In the genomic region with DNA sequence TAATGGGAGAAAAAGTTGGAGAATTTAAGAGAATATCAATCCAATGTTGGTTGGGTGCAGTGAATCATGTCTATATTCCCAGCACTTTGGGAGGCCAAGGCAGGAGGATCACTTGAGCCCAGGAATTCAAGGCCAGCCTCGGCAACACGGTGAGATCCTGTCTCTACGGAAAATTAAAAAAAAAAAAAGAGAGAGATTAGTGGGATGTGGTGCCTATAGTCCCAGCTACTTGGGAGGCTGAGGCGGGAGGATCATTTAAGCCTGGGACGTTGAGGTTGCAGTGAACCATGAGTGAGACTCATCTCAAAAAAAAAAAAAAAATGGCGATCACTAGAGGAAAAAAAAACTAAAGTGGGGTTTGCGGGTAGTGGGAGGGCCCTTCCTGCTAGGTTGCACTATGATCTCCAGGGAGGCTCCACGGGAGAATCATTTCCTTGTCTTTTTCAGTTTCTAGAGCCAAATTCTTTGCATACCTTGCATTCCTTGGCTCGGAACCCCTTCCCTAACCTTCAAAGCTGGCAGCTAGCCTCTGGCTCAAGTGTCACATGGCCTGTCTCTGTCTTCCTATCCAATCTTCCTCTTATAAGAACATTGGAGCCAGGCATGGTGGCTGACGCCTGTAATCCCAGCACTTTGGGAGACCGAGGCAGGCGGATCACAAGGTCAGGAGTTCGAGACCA, we compare ENCODE assay signal across 9 cellular contexts. TPM values are rescaled to one million over a fixed set of nuclear protein-coding genes. Genes with fewer than 3 reads are reported as not detected.
DNase-seq lines count a peak whose midpoint lies in the region; ATAC-seq, FAIRE-seq and TF ChIP-seq lines count a peak whose summit lies in the region.
"Had no signal": no experiment of that assay in that cellular context is flagged by ENCODE, and none has a peak within 500 bp of the region (broad histone marks: within the 10 kb centered on the region; RNA-seq: fewer than 3 reads in every experiment).

No MANE protein-coding gene starts in this region.

- in situ Hi-C loops in HepG2 (cut with HindIII; ENCODE audit: extremely low pct_ligation_motif_present, low pct_unique_long_range_greater_than_20kb), result no loop called here

- H3K27me3 ChIP-seq in A673 (replicated peaks; ENCODE audit: insufficient read depth, low read depth, low read length, poor library complexity) (no peaks in the 10 kb centered on the region), HepG2 (ENCODE audit: control insufficient read depth in 1 of 2, insufficient read depth in 2 of 2, low read length in 2 of 2) (no peaks in the 10 kb centered on the region), dorsolateral prefrontal cortex (no peaks in the 10 kb centered on the region)
- H3K27me3 ChIP-seq: stomach had no signal

- H3K27ac ChIP-seq in A673 (ENCODE audit: low read depth, low read length, poor library complexity, severe bottlenecking), result peak overlapping the region; percentile 62
- H3K27ac ChIP-seq in HepG2 (ENCODE audit: extremely low read length, insufficient read depth, low read length), result peak overlapping the region; percentile 65
- H3K27ac ChIP-seq in dorsolateral prefrontal cortex, result no peak overlapping the region
- H3K27ac ChIP-seq: stomach had no signal

- ATAC-seq in HepG2 (peak; percentile 80), GM18870 (IDR thresholded peaks at IDR 0.05; ENCODE audit: unreplicated experiment) (no peak), HG02588 (IDR thresholded peaks at IDR 0.05; ENCODE audit: unreplicated experiment) (no peak)

- no peak for TF ChIP-seq POLR2A in HepG2 (IDR thresholded peaks at IDR 0.05; ENCODE audit: insufficient read depth in 1 of 2, low read depth in 2 of 2, low read length in 2 of 2)

- peak overlapping the region; percentile 10; the same call in 1 of the 2 replicates for H3K4me2 ChIP-seq in HepG2 (ENCODE audit: low read depth, low read length)

- no peaks in the 10 kb centered on the region for H3K9me3 ChIP-seq in A673 (ENCODE audit: low read depth, low read length, poor library complexity, severe bottlenecking)
- H3K9me3 ChIP-seq in HepG2 (ENCODE audit: low read length), result no peaks in the 10 kb centered on the region
- H3K9me3 ChIP-seq: stomach had no signal

- FAIRE-seq in HepG2 (lab: Jason Lieb, UNC), result peak; percentile 96

- WGBS in HepG2 (ENCODE audit: low lambda C conversion rate), result 54% methylated on average over 13 of the region's 13 CpGs

- POLR2A ChIA-PET in A673 (lab: Charles Lee; ENCODE audit: low non-redundant PET), result no interaction called here
- POLR2A ChIA-PET in HepG2 (lab: Yijun Ruan, JAX), result interaction anchor here (0.9 kb wide), 1 partner anchor 28 kb away, joined by 3 read pairs; a partner anchor contains a TSS

- H4K20me1 ChIP-seq in HepG2 (ENCODE audit: insufficient read depth, low read length), result no peaks in the 10 kb centered on the region

- H3K4me1 ChIP-seq in A673 (ENCODE audit: insufficient read depth, low read length, poor library complexity, severe bottlenecking), result peaks cover 4% of the 10 kb centered on the region
- H3K4me1 ChIP-seq in HepG2 (ENCODE audit: insufficient read depth, low read length), result peaks cover 25% of the 10 kb centered on the region

- TF ChIP-seq EP300 in HepG2 (IDR thresholded peaks at IDR 0.05; ENCODE audit: low read depth in 2 of 2, low read length in 2 of 2) (peak in 1 of 2 experiments; percentile 54; a peak in 1 of 4 replicates), HepG2 (CRISPR knock-in tag; IDR thresholded peaks at IDR 0.05; ENCODE audit: borderline replicate concordance) (no peak)

- TF ChIP-seq CTCF in A673 (conservative IDR thresholded peaks at IDR 0.05; ENCODE audit: low read depth, low read length), result no peak
- TF ChIP-seq CTCF in HepG2 (CRISPR knock-in tag; IDR thresholded peaks at IDR 0.05), result no peak
- TF ChIP-seq CTCF in dorsolateral prefrontal cortex (IDR thresholded peaks at IDR 0.05 in 54 of 56, conservative IDR thresholded peaks at IDR 0.05 in 2 of 56; ENCODE audit: low read depth in 1 of 56, partially characterized antibody in 56 of 56), result no peak

- H3K4me3 ChIP-seq in A673 (ENCODE audit: low read depth, low read length, poor library complexity, severe bottlenecking) (no peak overlapping the region), HepG2 (replicated peaks in 1 of 3; ENCODE audit: insufficient read depth in 1 of 3, low read depth in 2 of 3, low read length in 3 of 3) (no peak overlapping the region), dorsolateral prefrontal cortex (no peak overlapping the region)
- H3K4me3 ChIP-seq: stomach had no signal

- CTCF ChIA-PET in A673 (lab: Charles Lee) (interaction anchor here (0.7 kb wide), 1 partner anchor 26 kb away, joined by 8 read pairs; no protein-coding TSS in a partner anchor), HepG2 (lab: Yijun Ruan, JAX; ENCODE audit: low intra/inter-chr PET ratio, low total read pairs) (no interaction called here)

- DNase-seq in A673 (ENCODE audit: low spot score) (peak; percentile 82), HuH-7.5 (ENCODE audit: low spot score) (peak; percentile 63), dermis microvascular lymphatic vessel endothelial cell (ENCODE audit: low read depth in 2 of 2) (peak; percentile 68 to 80), HepG2 (ENCODE audit: low spot score) (peak; percentile 91), dorsolateral prefrontal cortex (no peak)
- DNase-seq in activated effector memory CD4-positive, alpha-beta T cell treated with Interleukin-2 at 50 U/mL for 16 hours, result no peak
- DNase-seq: stomach had no signal

- no peak for TF ChIP-seq RAD21 in HepG2 (CRISPR knock-in tag; IDR thresholded peaks at IDR 0.05)

- peak overlapping the region; percentile 35; the same call in 1 of the 2 replicates for H3K9ac ChIP-seq in HepG2 (ENCODE audit: insufficient read depth, low read depth, low read length)

- H3K36me3 ChIP-seq in A673 (ENCODE audit: insufficient read depth, low read length, poor library complexity, severe bottlenecking) (no peaks in the 10 kb centered on the region), HepG2 (replicated peaks in 1 of 2; ENCODE audit: control insufficient read depth in 1 of 2, insufficient read depth in 2 of 2, low read length in 2 of 2) (no peaks in the 10 kb centered on the region)

- no peaks in the 10 kb centered on the region for H3K79me2 ChIP-seq in HepG2 (ENCODE audit: insufficient read depth, low read length)

- BruUV-seq in A673 (replicated peaks; lab: Mats Ljungman, UMichigan) (no TSS peak), HepG2 (replicated peaks; lab: Mats Ljungman, UMichigan) (no TSS peak)

- intact Hi-C loops in A673 (cut with micrococcal nuclease; ENCODE audit: unreplicated experiment), result no loop called here
- intact Hi-C loops in HepG2 (cut with micrococcal nuclease; ENCODE audit: unreplicated experiment), result no loop called here
- intact Hi-C loops in dorsolateral prefrontal cortex (cut with DNase I), result no loop called here

- H2AFZ ChIP-seq in HepG2 (ENCODE audit: low read length), result no peak overlapping the region

RNA-seq across cellular contexts. Expression of a gene that starts 5.8 kb away (rescaled TPM):
- total RNA-seq in A673 (2021) (51.6 and 59.2 TPM in 2 replicates), dermis microvascular lymphatic vessel endothelial cell (14.5 and 19.7 TPM in 2 replicates), HepG2 (2016; rRNA removed; fragmentation: Illumina TruSeq; extraction: Trizol) (20.5 and 25.4 TPM in 2 replicates), dorsolateral prefrontal cortex (10 to 100 TPM; 17.0 to 43.9 (median 26.6) TPM)
- total RNA-seq in HepG2 (2016; cell fraction: cytosol; rRNA removed; fragmentation: Illumina TruSeq; extraction: Trizol; ENCODE audit: low read depth), result 4.8 and 6.0 TPM in 2 replicates
- 17.4 and 24.0 TPM in 2 replicates for total RNA-seq in HepG2 (2016; cell fraction: insoluble cytoplasmic fraction; rRNA removed; fragmentation: Illumina TruSeq; extraction: Trizol)
- total RNA-seq in HepG2 (2016; cell fraction: membrane; rRNA removed; fragmentation: Illumina TruSeq; extraction: Trizol), result 10.7 and 11.8 TPM in 2 replicates
- total RNA-seq in HepG2 (2016; cell fraction: nucleus; rRNA removed; fragmentation: Illumina TruSeq; extraction: Trizol), result 18.4 and 26.1 TPM in 2 replicates
- polyA plus RNA-seq in HepG2 (2011; rRNA removed), result 49.2 and 63.4 TPM in 2 replicates
- 18.2 and 21.9 TPM in 2 replicates for polyA plus RNA-seq in HepG2 (2011; cell fraction: cytosol; rRNA removed)
- polyA plus RNA-seq in HepG2 (2011; cell fraction: nucleus; rRNA removed), result 186 and 287 TPM in 2 replicates
- 34.7 and 38.8 TPM in 2 replicates for polyA plus RNA-seq in HepG2 (2012)
- 6.0 and 6.6 TPM in 2 replicates for polyA plus RNA-seq in HepG2 (2016; cell fraction: cytosol; fragmentation: Illumina TruSeq; extraction: Trizol; ENCODE audit: low read depth)
- polyA plus RNA-seq in HepG2 (2016; cell fraction: insoluble cytoplasmic fraction; fragmentation: Illumina TruSeq; extraction: Trizol; ENCODE audit: low read depth), result 21.0 and 26.5 TPM in 2 replicates
- 12.1 and 13.4 TPM in 2 replicates for polyA plus RNA-seq in HepG2 (2016; cell fraction: membrane; fragmentation: Illumina TruSeq; extraction: Trizol; ENCODE audit: low read depth)
- 89.8 and 93.0 TPM in 2 replicates for polyA plus RNA-seq in HepG2 (2016; cell fraction: nucleus; fragmentation: Illumina TruSeq; extraction: Trizol; ENCODE audit: insufficient read depth, low read depth)
- 22.0 and 75.7 TPM in 2 replicates for polyA minus RNA-seq in HepG2 (2011; rRNA and poly(A)+ RNA removed; ENCODE audit: low replicate concordance)
- 19.7 and 20.4 TPM in 2 replicates for polyA minus RNA-seq in HepG2 (2011; cell fraction: cytosol; rRNA and poly(A)+ RNA removed)
- polyA minus RNA-seq in HepG2 (2011; cell fraction: nucleus; rRNA and poly(A)+ RNA removed), result 28.0 and 29.0 TPM in 2 replicates

RNA-seq across cellular contexts. Expression of a gene that starts 28.7 kb away (rescaled TPM):
- total RNA-seq in A673 (2021) (5.5 and 8.1 TPM in 2 replicates), dermis microvascular lymphatic vessel endothelial cell (10.0 and 20.7 TPM in 2 replicates), HepG2 (2016; rRNA removed; fragmentation: Illumina TruSeq; extraction: Trizol) (1.3 and 1.6 TPM in 2 replicates), dorsolateral prefrontal cortex (10 to 100 TPM in 68 of 120 experiments, 1 to 10 TPM in 52; 3.8 to 23.2 (median 11.0) TPM)
- 1.1 TPM in 2 replicates for total RNA-seq in HepG2 (2016; cell fraction: cytosol; rRNA removed; fragmentation: Illumina TruSeq; extraction: Trizol; ENCODE audit: low read depth)
- total RNA-seq in HepG2 (2016; cell fraction: insoluble cytoplasmic fraction; rRNA removed; fragmentation: Illumina TruSeq; extraction: Trizol), result 1.5 and 1.9 TPM in 2 replicates
- 2.2 and 2.4 TPM in 2 replicates for total RNA-seq in HepG2 (2016; cell fraction: membrane; rRNA removed; fragmentation: Illumina TruSeq; extraction: Trizol)
- 3.1 and 3.3 TPM in 2 replicates for total RNA-seq in HepG2 (2016; cell fraction: nucleus; rRNA removed; fragmentation: Illumina TruSeq; extraction: Trizol)
- 6.6 and 8.8 TPM in 2 replicates for polyA plus RNA-seq in HepG2 (2011; rRNA removed)
- 3.8 and 5.5 TPM in 2 replicates for polyA plus RNA-seq in HepG2 (2011; cell fraction: cytosol; rRNA removed)
- 38.9 and 47.2 TPM in 2 replicates for polyA plus RNA-seq in HepG2 (2011; cell fraction: nucleus; rRNA removed)
- 18.0 and 19.6 TPM in 2 replicates for polyA plus RNA-seq in HepG2 (2012)
- 0.78 and 1.1 TPM in 2 replicates for polyA plus RNA-seq in HepG2 (2016; cell fraction: cytosol; fragmentation: Illumina TruSeq; extraction: Trizol; ENCODE audit: low read depth)
- polyA plus RNA-seq in HepG2 (2016; cell fraction: insoluble cytoplasmic fraction; fragmentation: Illumina TruSeq; extraction: Trizol; ENCODE audit: low read depth), result 3.8 and 3.9 TPM in 2 replicates
- 1.6 and 1.9 TPM in 2 replicates for polyA plus RNA-seq in HepG2 (2016; cell fraction: membrane; fragmentation: Illumina TruSeq; extraction: Trizol; ENCODE audit: low read depth)
- polyA plus RNA-seq in HepG2 (2016; cell fraction: nucleus; fragmentation: Illumina TruSeq; extraction: Trizol; ENCODE audit: insufficient read depth, low read depth), result 8.3 and 10.5 TPM in 2 replicates
- polyA minus RNA-seq in HepG2 (2011; rRNA and poly(A)+ RNA removed; ENCODE audit: low replicate concordance), result 6.9 and 17.3 TPM in 2 replicates
- polyA minus RNA-seq in HepG2 (2011; cell fraction: cytosol; rRNA and poly(A)+ RNA removed), result 13.4 and 14.9 TPM in 2 replicates
- 8.0 and 9.2 TPM in 2 replicates for polyA minus RNA-seq in HepG2 (2011; cell fraction: nucleus; rRNA and poly(A)+ RNA removed)

RNA-seq across cellular contexts. Expression of a gene that starts 30.3 kb away (rescaled TPM):
- total RNA-seq in A673 (2021) (23.2 and 30.1 TPM in 2 replicates), dermis microvascular lymphatic vessel endothelial cell (7.0 and 7.4 TPM in 2 replicates), HepG2 (2016; rRNA removed; fragmentation: Illumina TruSeq; extraction: Trizol) (20.8 and 23.3 TPM in 2 replicates), dorsolateral prefrontal cortex (10 to 100 TPM in 2 of 120 experiments, 1 to 10 TPM in 118; 2.4 to 10.7 (median 5.3) TPM)
- total RNA-seq in HepG2 (2016; cell fraction: cytosol; rRNA removed; fragmentation: Illumina TruSeq; extraction: Trizol; ENCODE audit: low read depth), result 2.6 TPM in 2 replicates
- total RNA-seq in HepG2 (2016; cell fraction: insoluble cytoplasmic fraction; rRNA removed; fragmentation: Illumina TruSeq; extraction: Trizol), result 19.8 and 20.1 TPM in 2 replicates
- 7.7 and 8.2 TPM in 2 replicates for total RNA-seq in HepG2 (2016; cell fraction: membrane; rRNA removed; fragmentation: Illumina TruSeq; extraction: Trizol)
- total RNA-seq in HepG2 (2016; cell fraction: nucleus; rRNA removed; fragmentation: Illumina TruSeq; extraction: Trizol), result 9.2 and 11.6 TPM in 2 replicates
- polyA plus RNA-seq in HepG2 (2011; rRNA removed), result 3.5 and 4.3 TPM in 2 replicates
- polyA plus RNA-seq in HepG2 (2011; cell fraction: cytosol; rRNA removed), result 2.5 and 3.4 TPM in 2 replicates
- 2.3 and 2.6 TPM in 2 replicates for polyA plus RNA-seq in HepG2 (2011; cell fraction: nucleus; rRNA removed)
- 3.3 and 3.7 TPM in 2 replicates for polyA plus RNA-seq in HepG2 (2012)
- 1.6 and 1.7 TPM in 2 replicates for polyA plus RNA-seq in HepG2 (2016; cell fraction: cytosol; fragmentation: Illumina TruSeq; extraction: Trizol; ENCODE audit: low read depth)
- 21.9 and 22.7 TPM in 2 replicates for polyA plus RNA-seq in HepG2 (2016; cell fraction: insoluble cytoplasmic fraction; fragmentation: Illumina TruSeq; extraction: Trizol; ENCODE audit: low read depth)
- polyA plus RNA-seq in HepG2 (2016; cell fraction: membrane; fragmentation: Illumina TruSeq; extraction: Trizol; ENCODE audit: low read depth), result 5.1 and 5.5 TPM in 2 replicates
- 16.0 and 16.6 TPM in 2 replicates for polyA plus RNA-seq in HepG2 (2016; cell fraction: nucleus; fragmentation: Illumina TruSeq; extraction: Trizol; ENCODE audit: insufficient read depth, low read depth)
- 4.8 and 9.0 TPM in 2 replicates for polyA minus RNA-seq in HepG2 (2011; rRNA and poly(A)+ RNA removed; ENCODE audit: low replicate concordance)
- 4.7 and 6.7 TPM in 2 replicates for polyA minus RNA-seq in HepG2 (2011; cell fraction: cytosol; rRNA and poly(A)+ RNA removed)
- polyA minus RNA-seq in HepG2 (2011; cell fraction: nucleus; rRNA and poly(A)+ RNA removed), result 1.7 and 1.9 TPM in 2 replicates

RNA-seq across cellular contexts. Expression of a gene that starts 35.6 kb away (rescaled TPM):
- total RNA-seq in A673 (2021), result 0.44 and 0.49 TPM in 2 replicates
- total RNA-seq in dermis microvascular lymphatic vessel endothelial cell, result 0.13 and 0.25 TPM in 2 replicates
- total RNA-seq in HepG2 (2016; rRNA removed; fragmentation: Illumina TruSeq; extraction: Trizol), result not detected in 2 replicates
- not detected in 2 replicates for total RNA-seq in HepG2 (2016; cell fraction: cytosol; rRNA removed; fragmentation: Illumina TruSeq; extraction: Trizol; ENCODE audit: low read depth)
- total RNA-seq in HepG2 (2016; cell fraction: insoluble cytoplasmic fraction; rRNA removed; fragmentation: Illumina TruSeq; extraction: Trizol), result not detected in 2 replicates
- not detected in 2 replicates for total RNA-seq in HepG2 (2016; cell fraction: membrane; rRNA removed; fragmentation: Illumina TruSeq; extraction: Trizol)
- not detected in 2 replicates for total RNA-seq in HepG2 (2016; cell fraction: nucleus; rRNA removed; fragmentation: Illumina TruSeq; extraction: Trizol)
- 0.13 and 0.26 TPM in 2 replicates for polyA plus RNA-seq in HepG2 (2011; rRNA removed)
- 0.09 and 0.20 TPM in 2 replicates for polyA plus RNA-seq in HepG2 (2011; cell fraction: cytosol; rRNA removed)
- polyA plus RNA-seq in HepG2 (2011; cell fraction: nucleus; rRNA removed), result 0.37 and 0.40 TPM in 2 replicates
- polyA plus RNA-seq in HepG2 (2012), result 0.15 TPM in 1 of 2 replicates, not detected in the other
- not detected in 2 replicates for polyA plus RNA-seq in HepG2 (2016; cell fraction: cytosol; fragmentation: Illumina TruSeq; extraction: Trizol; ENCODE audit: low read depth)
- polyA plus RNA-seq in HepG2 (2016; cell fraction: insoluble cytoplasmic fraction; fragmentation: Illumina TruSeq; extraction: Trizol; ENCODE audit: low read depth), result not detected in 2 replicates
- not detected in 2 replicates for polyA plus RNA-seq in HepG2 (2016; cell fraction: membrane; fragmentation: Illumina TruSeq; extraction: Trizol; ENCODE audit: low read depth)
- not detected in 2 replicates for polyA plus RNA-seq in HepG2 (2016; cell fraction: nucleus; fragmentation: Illumina TruSeq; extraction: Trizol; ENCODE audit: insufficient read depth, low read depth)
- 0.46 TPM in 1 of 2 replicates, not detected in the other for polyA minus RNA-seq in HepG2 (2011; rRNA and poly(A)+ RNA removed; ENCODE audit: low replicate concordance)
- polyA minus RNA-seq in HepG2 (2011; cell fraction: cytosol; rRNA and poly(A)+ RNA removed), result not detected in 2 replicates
- not detected in 2 replicates for polyA minus RNA-seq in HepG2 (2011; cell fraction: nucleus; rRNA and poly(A)+ RNA removed)
- 1 to 10 TPM in 40 of 120 experiments, under 1 TPM in 67, not detected in 13; 0.20 to 4.4 (median 0.85) TPM for total RNA-seq in dorsolateral prefrontal cortex

RNA-seq across cellular contexts. Expression of a gene that starts 47.5 kb away (rescaled TPM):
- 158 and 165 TPM in 2 replicates for total RNA-seq in A673 (2021)
- total RNA-seq in dermis microvascular lymphatic vessel endothelial cell, result 46.1 and 57.3 TPM in 2 replicates
- total RNA-seq in HepG2 (2016; rRNA removed; fragmentation: Illumina TruSeq; extraction: Trizol), result 39.3 and 40.0 TPM in 2 replicates
- total RNA-seq in HepG2 (2016; cell fraction: cytosol; rRNA removed; fragmentation: Illumina TruSeq; extraction: Trizol; ENCODE audit: low read depth), result 45.6 and 63.1 TPM in 2 replicates
- 33.8 and 46.8 TPM in 2 replicates for total RNA-seq in HepG2 (2016; cell fraction: insoluble cytoplasmic fraction; rRNA removed; fragmentation: Illumina TruSeq; extraction: Trizol)
- 47.2 and 50.6 TPM in 2 replicates for total RNA-seq in HepG2 (2016; cell fraction: membrane; rRNA removed; fragmentation: Illumina TruSeq; extraction: Trizol)
- total RNA-seq in HepG2 (2016; cell fraction: nucleus; rRNA removed; fragmentation: Illumina TruSeq; extraction: Trizol), result 15.5 and 16.4 TPM in 2 replicates
- polyA plus RNA-seq in HepG2 (2011; rRNA removed), result 66.4 and 76.6 TPM in 2 replicates
- 48.2 and 78.5 TPM in 2 replicates for polyA plus RNA-seq in HepG2 (2011; cell fraction: cytosol; rRNA removed)
- 84.4 and 86.6 TPM in 2 replicates for polyA plus RNA-seq in HepG2 (2011; cell fraction: nucleus; rRNA removed)
- 38.8 and 40.5 TPM in 2 replicates for polyA plus RNA-seq in HepG2 (2012)
- polyA plus RNA-seq in HepG2 (2016; cell fraction: cytosol; fragmentation: Illumina TruSeq; extraction: Trizol; ENCODE audit: low read depth), result 57.8 and 73.2 TPM in 2 replicates
- polyA plus RNA-seq in HepG2 (2016; cell fraction: insoluble cytoplasmic fraction; fragmentation: Illumina TruSeq; extraction: Trizol; ENCODE audit: low read depth), result 53.9 and 54.0 TPM in 2 replicates
- polyA plus RNA-seq in HepG2 (2016; cell fraction: membrane; fragmentation: Illumina TruSeq; extraction: Trizol; ENCODE audit: low read depth), result 53.9 and 61.0 TPM in 2 replicates
- polyA plus RNA-seq in HepG2 (2016; cell fraction: nucleus; fragmentation: Illumina TruSeq; extraction: Trizol; ENCODE audit: insufficient read depth, low read depth), result 40.4 and 44.1 TPM in 2 replicates
- polyA minus RNA-seq in HepG2 (2011; rRNA and poly(A)+ RNA removed; ENCODE audit: low replicate concordance), result 68.2 and 77.1 TPM in 2 replicates
- polyA minus RNA-seq in HepG2 (2011; cell fraction: cytosol; rRNA and poly(A)+ RNA removed), result 28.0 and 42.8 TPM in 2 replicates
- polyA minus RNA-seq in HepG2 (2011; cell fraction: nucleus; rRNA and poly(A)+ RNA removed), result 23.7 and 24.2 TPM in 2 replicates
- total RNA-seq in dorsolateral prefrontal cortex, result 10 to 100 TPM; 64.1 to 99.4 (median 79.0) TPM

Comparison
In these comparisons a context has a peak if more than half of its experiments do, and no peak if none do; other contexts are left out.
1. DNase-seq: peak in A673 (single experiment), HuH-7.5 (single experiment), dermis microvascular lymphatic vessel endothelial cell (2 of 2) and HepG2 (single experiment); none in activated effector memory CD4-positive, alpha-beta T cell treated with Interleukin-2 at 50 U/mL for 16 hours (single experiment) and dorsolateral prefrontal cortex (0 of 10).
2. H3K27ac ChIP-seq: peak in A673 (single experiment) and HepG2 (single experiment); none in dorsolateral prefrontal cortex (0 of 59).